In genomic region chr10:69404786-69405185, GRCh38 we compare ENCODE assay signal across 2 cellular contexts.
TF ChIP-seq lines count a peak whose summit lies in the region.

No MANE protein-coding gene starts in this region.

TF ChIP-seq in GM23338, 12 proteins besides CTCF, POLR2A, EP300 and RAD21:
- 0 out of 2 replicates have a peak, but pooled peaks have one; percentile 42 for TF ChIP-seq POLR2AphosphoS5 (IDR thresholded peaks at IDR 0.05; ENCODE audit: low read depth)
- no peak for TF ChIP-seq CREB1 (CRISPR knock-in tag; IDR thresholded peaks at IDR 0.05; ENCODE audit: low read depth)
- TF ChIP-seq ZNF331 (CRISPR knock-in tag; IDR thresholded peaks at IDR 0.05; ENCODE audit: low read depth): no peak

TF ChIP-seq in K562, 482 proteins besides CTCF, POLR2A, EP300 and RAD21:
- TF ChIP-seq SUPT5H (IDR thresholded peaks at IDR 0.05) (peak; percentile 35; the same call in 1 of the 2 replicates), RBM22 (IDR thresholded peaks at IDR 0.05; ENCODE audit: low read depth, low read length, poor library complexity, severe bottlenecking) (peak; percentile 72), MAZ (CRISPR knock-in tag; conservative IDR thresholded peaks at IDR 0.05 in 1 of 2, IDR thresholded peaks at IDR 0.05 in 1 of 2) (no peak)
